ENCODE assay signal across 10 cellular contexts in the genomic region with DNA sequence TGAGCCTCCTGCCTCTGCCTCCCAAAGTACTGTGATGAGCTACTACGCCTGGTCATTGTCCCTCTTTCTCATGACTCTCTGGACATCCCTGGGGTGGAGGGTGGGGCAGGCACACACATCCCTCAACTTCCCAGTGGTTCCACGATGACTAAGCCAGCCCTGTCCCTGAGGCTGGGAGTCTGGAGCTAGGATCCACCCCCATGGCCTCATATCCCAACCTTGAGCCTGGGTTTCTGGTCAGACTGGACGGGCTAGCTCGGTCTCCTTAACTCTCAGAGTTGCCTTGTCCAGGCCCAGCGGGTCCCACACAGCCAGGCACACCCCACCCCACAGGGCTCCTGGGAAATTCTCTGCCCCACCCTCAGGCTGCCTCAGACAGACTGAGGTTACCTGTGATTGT. TPM values are rescaled to one million over a fixed set of nuclear protein-coding genes. Genes with fewer than 3 reads are reported as not detected.
DNase-seq lines count a peak whose midpoint lies in the region; ATAC-seq, FAIRE-seq and TF ChIP-seq lines count a peak whose summit lies in the region.
"Had no signal": no experiment of that assay in that cellular context is flagged by ENCODE, and none has a peak within 500 bp of the region (broad histone marks: within the 10 kb centered on the region; RNA-seq: fewer than 3 reads in every experiment).

No MANE protein-coding gene starts in this region.

- TF ChIP-seq CTCF in astrocyte of the spinal cord (IDR thresholded peaks at IDR 0.05; ENCODE audit: low read depth, low read length) (no peak), mesothelial cell of epicardium (IDR thresholded peaks at IDR 0.05; ENCODE audit: unreplicated experiment) (no peak)

- no peak overlapping the region for H3K4me3 Mint-ChIP-seq in mesothelial cell of epicardium

- H3K4me1 Mint-ChIP-seq in mesothelial cell of epicardium, result peaks cover 46% of the 10 kb centered on the region

- H3K36me3 Mint-ChIP-seq in mesothelial cell of epicardium, result no peaks in the 10 kb centered on the region

- H3K27me3 Mint-ChIP-seq in mesothelial cell of epicardium (ENCODE audit: low read depth), result no peaks in the 10 kb centered on the region

- no peaks in the 10 kb centered on the region for H3K9me3 Mint-ChIP-seq in mesothelial cell of epicardium

- in situ Hi-C loops in astrocyte of the spinal cord (cut with HindIII; ENCODE audit: low sequenced_read_pairs), result no loop called here

- H3K27ac Mint-ChIP-seq in mesothelial cell of epicardium, result peak overlapping the region; percentile 87

- DNase-seq in AG08396 (ENCODE audit: low spot score) (peak; percentile 72), HPDE6-E6E7 (ENCODE audit: extremely low spot score) (peak; percentile 94), astrocyte of the spinal cord (ENCODE audit: low read depth, low spot score) (peak; percentile 23), mesothelial cell of epicardium (ENCODE audit: low spot score in 2 of 2, unreplicated experiment in 2 of 2) (no peak), DMS 273 treated with DMSO at 0.1 percent for 48 hours (lab: John Stamatoyannopoulos, UW) (no peak), NOMO-1 (lab: John Stamatoyannopoulos, UW; ENCODE audit: unreplicated experiment in 2 of 2) (no peak), frontal cortex (ENCODE audit: low spot score in 2 of 2) (no peak)
- DNase-seq: NCI-H774 had no signal

- no peak for ATAC-seq in GM21786 (IDR thresholded peaks at IDR 0.05; ENCODE audit: unreplicated experiment)

- H3K4me3 ChIP-seq in astrocyte of the spinal cord (ENCODE audit: low read depth, low read length), result no peak overlapping the region

- FAIRE-seq in frontal cortex (lab: Jason Lieb, UNC), result no peak
- FAIRE-seq: islet of Langerhans had no signal

RNA-seq across cellular contexts. Expression of gene IER2, which starts 19.6 kb away (rescaled TPM):
- total RNA-seq in mesothelial cell of epicardium (278 to 284 TPM (median 282 TPM) in 3 replicates), frontal cortex (9.0 TPM)

RNA-seq across cellular contexts. Expression of gene STX10, which starts 19.6 kb away (rescaled TPM):
- total RNA-seq in mesothelial cell of epicardium (52.7 to 58.4 TPM (median 56.7 TPM) in 3 replicates), frontal cortex (18.3 TPM)

RNA-seq across cellular contexts. Expression of gene NACC1, which starts 51.7 kb away (rescaled TPM):
- total RNA-seq in mesothelial cell of epicardium (63.0 to 76.4 TPM (median 74.5 TPM) in 3 replicates), frontal cortex (16.3 TPM)

RNA-seq across cellular contexts. Expression of gene TRMT1, which starts 53.2 kb away (rescaled TPM):
- total RNA-seq in mesothelial cell of epicardium (53.9 to 58.6 TPM (median 57.0 TPM) in 3 replicates), frontal cortex (17.9 TPM)

Comparison
In these comparisons a context has a peak if more than half of its experiments do, and no peak if none do; other contexts are left out.
1. DNase-seq: peak in AG08396 (single experiment), HPDE6-E6E7 (single experiment) and astrocyte of the spinal cord (single experiment); none in mesothelial cell of epicardium (0 of 2), DMS 273 treated with DMSO at 0.1 percent for 48 hours (single experiment), NOMO-1 (0 of 2) and frontal cortex (0 of 2).
2. RNA of gene IER2, which starts 19.6 kb away (total RNA-seq): 278 to 284 TPM in mesothelial cell of epicardium; 9.0 TPM in frontal cortex (single experiment); every median in the first group is over 10 times any median in the second.